1 cellular context compared by ENCODE assay signal in genomic region chr14:105496831-105497591, GRCh38.
TF ChIP-seq lines count a peak whose summit lies in the region.

No MANE protein-coding gene starts in this region.

TF ChIP-seq in HepG2, 621 proteins besides CTCF, POLR2A, EP300 and RAD21 (continued from another document):
- TF ChIP-seq DBP (CRISPR knock-in tag; IDR thresholded peaks at IDR 0.05; ENCODE audit: not compliant biosample characterization), result peak; percentile 29
- TF ChIP-seq FOXJ3 (CRISPR knock-in tag; IDR thresholded peaks at IDR 0.05; ENCODE audit: borderline replicate concordance), result no peak
- no peak for TF ChIP-seq ZNF143 (CRISPR knock-in tag; IDR thresholded peaks at IDR 0.05)
- TF ChIP-seq RFX3 (CRISPR knock-in tag; IDR thresholded peaks at IDR 0.05), result no peak
- 0 out of 2 replicates have a peak, but pooled peaks have one; percentile 21 for TF ChIP-seq ZNF235 (CRISPR knock-in tag; IDR thresholded peaks at IDR 0.05; ENCODE audit: borderline replicate concordance)
- peak; percentile 27; the same call in 1 of the 2 replicates for TF ChIP-seq ZSCAN21 (CRISPR knock-in tag; IDR thresholded peaks at IDR 0.05; ENCODE audit: borderline replicate concordance)
- TF ChIP-seq ZNF383 (CRISPR knock-in tag; IDR thresholded peaks at IDR 0.05; ENCODE audit: borderline replicate concordance), result no peak
- TF ChIP-seq DNMT3B (CRISPR knock-in tag; conservative IDR thresholded peaks at IDR 0.05), result no peak
TF ChIP-seq in HepG2: peak in this region for 54.
